ENCODE assay signal across 34 cellular contexts in the genomic region with DNA sequence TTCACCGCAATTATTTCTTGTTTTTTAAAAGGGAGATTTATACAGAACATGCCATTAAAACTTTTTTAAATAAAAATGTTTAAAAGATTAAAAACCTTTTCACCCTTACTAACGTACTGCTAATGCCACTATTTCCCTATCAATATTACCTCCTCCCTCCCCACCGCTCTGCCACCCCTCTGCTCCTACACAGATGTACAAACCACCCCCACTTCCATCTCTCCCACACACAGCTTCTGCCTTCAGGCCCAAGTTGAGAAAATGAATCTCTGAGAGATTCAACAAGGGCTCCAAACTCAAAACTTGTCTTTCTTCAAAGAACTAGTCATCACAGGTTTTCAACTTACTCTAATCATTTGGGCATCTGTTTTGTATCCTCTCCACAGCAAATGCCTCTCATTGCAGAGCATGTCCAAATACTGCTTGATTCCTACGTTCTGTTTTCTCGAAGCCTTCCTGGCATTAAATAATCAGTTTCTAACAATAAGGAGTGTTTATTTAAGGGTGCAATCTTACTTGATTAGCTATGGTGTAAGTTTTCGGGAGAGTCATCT. TPM values are rescaled to one million over a fixed set of nuclear protein-coding genes. Genes with fewer than 3 reads are reported as not detected.
"Had no signal": no experiment of that assay in that cellular context is flagged by ENCODE, and none has a peak within 500 bp of the region (broad histone marks: within the 10 kb centered on the region; RNA-seq: fewer than 3 reads in every experiment).

No MANE protein-coding gene starts in this region.

- H3K4me1 ChIP-seq: adrenal gland, body of pancreas, neural progenitor cell, right lobe of liver, thyroid gland had no signal

- H3K4me1 Mint-ChIP-seq: activated CD4-positive, alpha-beta memory T cell treated with anti-CD3 and anti-CD28 coated beads, Interleukin-2, amount 10 ng/mL, durations not matched to agents 7 days and 5 days; activated CD4-positive, alpha-beta T cell treated with anti-CD3 and anti-CD28 coated beads, Interleukin-2, amount 10 ng/mL, durations not matched to agents 7 days and 5 days; activated CD8-positive, alpha-beta memory T cell treated with anti-CD3 and anti-CD28 coated beads, Interleukin-2, amount 10 ng/mL, durations not matched to agents 7 days and 5 days; endodermal cell; memory B cell; natural killer cell; neural progenitor cell; stimulated activated effector memory CD8-positive, alpha-beta T cell treated with anti-CD3 and anti-CD28 coated beads, Interleukin-12 subunit alpha, Interleukin-12 subunit beta, amount 100 ng/mL, for 72 hours; WTC11 had no signal

- H3K27ac Mint-ChIP-seq: activated CD4-positive, alpha-beta memory T cell treated with anti-CD3 and anti-CD28 coated beads, Interleukin-2, amount 10 ng/mL, durations not matched to agents 7 days and 5 days; activated CD4-positive, alpha-beta T cell treated with anti-CD3 and anti-CD28 coated beads, Interleukin-2, amount 10 ng/mL, durations not matched to agents 7 days and 5 days; activated CD8-positive, alpha-beta memory T cell treated with anti-CD3 and anti-CD28 coated beads, Interleukin-2, amount 10 ng/mL, durations not matched to agents 7 days and 5 days; endodermal cell; memory B cell; natural killer cell; neural progenitor cell; stimulated activated effector memory CD8-positive, alpha-beta T cell treated with anti-CD3 and anti-CD28 coated beads, Interleukin-12 subunit alpha, Interleukin-12 subunit beta, amount 100 ng/mL, for 72 hours; stimulated activated naive CD8-positive, alpha-beta T cell treated with anti-CD3 and anti-CD28 coated beads, Interleukin-15, Interleukin-2, amounts not matched to agents 100 ng/mL and 50 ng/mL, for 24 hours; WTC11 had no signal

- H3K9me3 Mint-ChIP-seq: activated CD4-positive, alpha-beta memory T cell treated with anti-CD3 and anti-CD28 coated beads, Interleukin-2, amount 10 ng/mL, durations not matched to agents 7 days and 5 days; activated CD4-positive, alpha-beta T cell treated with anti-CD3 and anti-CD28 coated beads, Interleukin-2, amount 10 ng/mL, durations not matched to agents 7 days and 5 days; activated naive CD4-positive, alpha-beta T cell treated with anti-CD3 and anti-CD28 coated beads, Interleukin-2, amount 50 U/mL, for 72 hours; endodermal cell; memory B cell; natural killer cell; neural progenitor cell; stimulated activated effector memory CD8-positive, alpha-beta T cell treated with anti-CD3 and anti-CD28 coated beads, Interleukin-12 subunit alpha, Interleukin-12 subunit beta, amount 100 ng/mL, for 72 hours; stimulated activated naive CD8-positive, alpha-beta T cell treated with anti-CD3 and anti-CD28 coated beads, Interleukin-15, Interleukin-2, amounts not matched to agents 100 ng/mL and 50 ng/mL, for 24 hours; WTC11 had no signal

- DNase-seq: activated CD4-positive, alpha-beta memory T cell treated with anti-CD3 and anti-CD28 coated beads, Interleukin-2, amount 10 ng/mL, durations not matched to agents 7 days and 5 days; activated CD4-positive, alpha-beta T cell treated with anti-CD3 and anti-CD28 coated beads for 1 hour; activated CD4-positive, alpha-beta T cell treated with anti-CD3 and anti-CD28 coated beads, Interleukin-2, amount 10 ng/mL, durations not matched to agents 7 days and 5 days; activated CD8-positive, alpha-beta memory T cell treated with anti-CD3 and anti-CD28 coated beads, Interleukin-2, amount 10 ng/mL, durations not matched to agents 7 days and 5 days; activated naive CD4-positive, alpha-beta T cell; activated T-cell treated with anti-CD3 and anti-CD28 coated beads, Interleukin-2, amount 50 U/mL, for 48 hours; adrenal gland; aorta; body of pancreas; endodermal cell; foreskin melanocyte; heart right ventricle; midbrain; natural killer cell; posterior cingulate gyrus; right lobe of liver; stimulated activated CD4-positive, alpha-beta T cell treated with anti-CD3 and anti-CD28 coated beads, Interleukin-12 subunit alpha, Interleukin-12 subunit beta, amount 100 ng/mL, for 4 hours; stimulated activated CD4-positive, alpha-beta T cell treated with anti-CD3 and anti-CD28 coated beads, Interleukin-4, amount 100 ng/mL, for 24 hours; substantia nigra; T-helper 2 cell; thyroid gland had no signal

- H3K4me3 Mint-ChIP-seq: activated CD4-positive, alpha-beta memory T cell treated with anti-CD3 and anti-CD28 coated beads, Interleukin-2, amount 10 ng/mL, durations not matched to agents 7 days and 5 days; activated CD4-positive, alpha-beta T cell treated with anti-CD3 and anti-CD28 coated beads, Interleukin-2, amount 10 ng/mL, durations not matched to agents 7 days and 5 days; activated CD8-positive, alpha-beta memory T cell treated with anti-CD3 and anti-CD28 coated beads, Interleukin-2, amount 10 ng/mL, durations not matched to agents 7 days and 5 days; endodermal cell; memory B cell; natural killer cell; neural progenitor cell; stimulated activated effector memory CD8-positive, alpha-beta T cell treated with anti-CD3 and anti-CD28 coated beads, Interleukin-12 subunit alpha, Interleukin-12 subunit beta, amount 100 ng/mL, for 72 hours; stimulated activated naive CD8-positive, alpha-beta T cell treated with anti-CD3 and anti-CD28 coated beads, Interleukin-15, Interleukin-2, amounts not matched to agents 100 ng/mL and 50 ng/mL, for 24 hours; WTC11 had no signal

- H3K9me3 ChIP-seq: adrenal gland, body of pancreas, heart right ventricle, right lobe of liver, thyroid gland had no signal

- H3K27me3 Mint-ChIP-seq: activated CD4-positive, alpha-beta memory T cell treated with anti-CD3 and anti-CD28 coated beads, Interleukin-2, amount 10 ng/mL, durations not matched to agents 7 days and 5 days; activated CD4-positive, alpha-beta T cell treated with anti-CD3 and anti-CD28 coated beads, Interleukin-2, amount 10 ng/mL, durations not matched to agents 7 days and 5 days; activated CD8-positive, alpha-beta memory T cell treated with anti-CD3 and anti-CD28 coated beads, Interleukin-2, amount 10 ng/mL, durations not matched to agents 7 days and 5 days; memory B cell; stimulated activated naive CD8-positive, alpha-beta T cell treated with anti-CD3 and anti-CD28 coated beads, Interleukin-15, Interleukin-2, amounts not matched to agents 100 ng/mL and 50 ng/mL, for 24 hours had no signal

- H3K27ac ChIP-seq: adrenal gland, neural progenitor cell, right lobe of liver, thyroid gland had no signal

- ATAC-seq: activated CD8-positive, alpha-beta memory T cell treated with anti-CD3 and anti-CD28 coated beads, Interleukin-2, amount 10 ng/mL, durations not matched to agents 7 days and 5 days; activated naive CD4-positive, alpha-beta T cell treated with anti-CD3 and anti-CD28 coated beads, Interleukin-2, amount 50 U/mL, for 72 hours; body of pancreas; esophagus mucosa; heart right ventricle; natural killer cell; stimulated activated effector memory CD8-positive, alpha-beta T cell treated with anti-CD3 and anti-CD28 coated beads, Interleukin-12 subunit alpha, Interleukin-12 subunit beta, amount 100 ng/mL, for 72 hours; WTC11 had no signal

- H3K27me3 ChIP-seq: adrenal gland, body of pancreas, heart right ventricle, neural progenitor cell, right lobe of liver, thyroid gland had no signal

- H3K4me3 ChIP-seq: adrenal gland, body of pancreas, heart right ventricle, neural progenitor cell, right lobe of liver, skin epidermis, thyroid gland had no signal

RNA-seq across cellular contexts. Expression of gene MOGAT1, which starts 47.6 kb away (rescaled TPM):
- total RNA-seq: activated CD4-positive, alpha-beta memory T cell treated with anti-CD3 and anti-CD28 coated beads, Interleukin-2, amount 10 ng/mL, durations not matched to agents 7 days and 5 days; activated CD4-positive, alpha-beta T cell treated with anti-CD3 and anti-CD28 coated beads, Interleukin-2, amount 10 ng/mL, durations not matched to agents 7 days and 5 days; activated CD8-positive, alpha-beta memory T cell treated with anti-CD3 and anti-CD28 coated beads, Interleukin-2, amount 10 ng/mL, durations not matched to agents 7 days and 5 days; activated naive CD4-positive, alpha-beta T cell treated with anti-CD3 and anti-CD28 coated beads, Interleukin-2, amount 50 U/mL, for 72 hours; adrenal gland; aorta; endodermal cell; esophagus mucosa; glomerular endothelial cell; kidney epithelial cell; lower leg skin; natural killer cell; renal cortical epithelial cell; thyroid gland; ureter had no signal
- polyA plus RNA-seq: aorta had no signal
